10 cellular contexts compared by ENCODE assay signal in genomic region chr17:36149296-36149820, GRCh38. TPM values are rescaled to one million over a fixed set of nuclear protein-coding genes. Genes with fewer than 3 reads are reported as not detected.
DNase-seq lines count a peak whose midpoint lies in the region; ATAC-seq and TF ChIP-seq lines count a peak whose summit lies in the region.
"Had no signal": no experiment of that assay in that cellular context is flagged by ENCODE, and none has a peak within 500 bp of the region (broad histone marks: within the 10 kb centered on the region; RNA-seq: fewer than 3 reads in every experiment).

No MANE protein-coding gene starts in this region.

- H3K4me3 ChIP-seq in MG63 (peak overlapping the region; percentile 10; the same call in 1 of the 2 replicates), neural progenitor cell (no peak overlapping the region)

- no peak overlapping the region for H3K4me3 Mint-ChIP-seq in neural progenitor cell
- H3K4me3 Mint-ChIP-seq: memory B cell had no signal

- TF ChIP-seq CTCF in neural progenitor cell (IDR thresholded peaks at IDR 0.05), result no peak

- no peak overlapping the region for H3K27ac ChIP-seq in neural progenitor cell

- peaks cover 7% of the 10 kb centered on the region for H3K4me1 ChIP-seq in neural progenitor cell

- no peaks in the 10 kb centered on the region for H3F3A ChIP-seq in neural progenitor cell (ENCODE audit: low read depth)

- DNase-seq in G401 (ENCODE audit: low spot score), result peak; percentile 80
- DNase-seq in MG63, result peak; percentile 88
- DNase-seq in cerebellum (ENCODE audit: low spot score), result peak; percentile 56
- no peak for DNase-seq in neural progenitor cell (ENCODE audit: low spot score)
- DNase-seq in DMS114 treated with DMSO at 0.1 percent for 48 hours (lab: John Stamatoyannopoulos, UW; ENCODE audit: unreplicated experiment), result no peak
- no peak for DNase-seq in NCI-H1092 (lab: John Stamatoyannopoulos, UW)

- no peak overlapping the region for H3K9ac ChIP-seq in neural progenitor cell

- H3K27ac Mint-ChIP-seq in neural progenitor cell, result no peak overlapping the region
- H3K27ac Mint-ChIP-seq: activated naive CD4-positive, alpha-beta T cell treated with anti-CD3 and anti-CD28 coated beads, Interleukin-2, amount 50 U/mL, for 24 hours; memory B cell had no signal

- in situ Hi-C loops in G401 (cut with HindIII; ENCODE audit: low sequenced_read_pairs), result no loop called here

- no peaks in the 10 kb centered on the region for H3K36me3 Mint-ChIP-seq in neural progenitor cell
- H3K36me3 Mint-ChIP-seq: activated naive CD4-positive, alpha-beta T cell treated with anti-CD3 and anti-CD28 coated beads, Interleukin-2, amount 50 U/mL, for 24 hours; memory B cell had no signal

- H3K27me3 ChIP-seq in MG63 (peaks cover 10% of the 10 kb centered on the region), neural progenitor cell (peaks cover 26% of the 10 kb centered on the region)

- H2AFZ ChIP-seq in neural progenitor cell (replicated peaks), result peak overlapping the region; percentile 72

- H3K36me3 ChIP-seq in MG63, result no peaks in the 10 kb centered on the region
- H3K36me3 ChIP-seq in neural progenitor cell, result no peaks in the 10 kb centered on the region

- H3K4me2 ChIP-seq in neural progenitor cell, result no peak overlapping the region

- ATAC-seq in HG03139 (IDR thresholded peaks at IDR 0.05; ENCODE audit: unreplicated experiment), result no peak
- ATAC-seq in GM19452 (IDR thresholded peaks at IDR 0.05; ENCODE audit: unreplicated experiment), result no peak

- H3K4me1 Mint-ChIP-seq in neural progenitor cell, result peaks cover 6% of the 10 kb centered on the region

- no peaks in the 10 kb centered on the region for H4K20me1 ChIP-seq in neural progenitor cell (ENCODE audit: low read depth)

- no peaks in the 10 kb centered on the region for H3K79me2 ChIP-seq in neural progenitor cell (ENCODE audit: low read depth)

- peaks cover 7% of the 10 kb centered on the region for H3K27me3 Mint-ChIP-seq in neural progenitor cell (ENCODE audit: insufficient read depth, low read depth)

- H3K9me3 Mint-ChIP-seq in neural progenitor cell, result peaks cover 5% of the 10 kb centered on the region
- H3K9me3 Mint-ChIP-seq: activated naive CD4-positive, alpha-beta T cell treated with anti-CD3 and anti-CD28 coated beads, Interleukin-2, amount 50 U/mL, for 24 hours; memory B cell had no signal

- no peaks in the 10 kb centered on the region for H3K9me3 ChIP-seq in MG63
- H3K9me3 ChIP-seq in neural progenitor cell (ENCODE audit: low read depth), result no peaks in the 10 kb centered on the region

RNA-seq across cellular contexts. Expression of gene TBC1D3B, which starts 27.1 kb away (rescaled TPM):
- total RNA-seq in G401 (2014; rRNA removed; shearing (Covaris generic)), result not detected in 2 replicates
- total RNA-seq in MG63 (2014; rRNA removed; shearing (Covaris generic); ENCODE audit: low replicate concordance), result not detected in 2 replicates
- 3.3 TPM for total RNA-seq in cerebellum
- total RNA-seq in neural progenitor cell (ENCODE audit: low replicate concordance), result 3.3 TPM in 1 of 2 replicates, not detected in the other

RNA-seq across cellular contexts. Expression of gene CCL4, which starts 45.7 kb away (rescaled TPM):
- total RNA-seq in G401 (2014; rRNA removed; shearing (Covaris generic)), result not detected in 2 replicates
- not detected in 2 replicates for total RNA-seq in MG63 (2014; rRNA removed; shearing (Covaris generic); ENCODE audit: low replicate concordance)
- total RNA-seq in cerebellum, result 2.6 TPM
- total RNA-seq in neural progenitor cell (ENCODE audit: low replicate concordance), result not detected in 2 replicates

RNA-seq across cellular contexts. Expression of gene CCL3L1, which starts 47.2 kb away (rescaled TPM):
- not detected in 2 replicates for total RNA-seq in G401 (2014; rRNA removed; shearing (Covaris generic))
- not detected in 2 replicates for total RNA-seq in MG63 (2014; rRNA removed; shearing (Covaris generic); ENCODE audit: low replicate concordance)
- 2.8 TPM for total RNA-seq in cerebellum
- 1.2 and 2.9 TPM in 2 replicates for total RNA-seq in neural progenitor cell (ENCODE audit: low replicate concordance)

RNA-seq across cellular contexts. Expression of gene CCL3, which starts 59.4 kb away (rescaled TPM):
- total RNA-seq in G401 (2014; rRNA removed; shearing (Covaris generic)), result not detected in 2 replicates
- not detected in 2 replicates for total RNA-seq in MG63 (2014; rRNA removed; shearing (Covaris generic); ENCODE audit: low replicate concordance)
- total RNA-seq in cerebellum, result 4.9 TPM
- total RNA-seq in neural progenitor cell (ENCODE audit: low replicate concordance), result not detected in 2 replicates

Comparison
In these comparisons a context has a peak if more than half of its experiments do, and no peak if none do; other contexts are left out.
1. DNase-seq: peak in G401 (single experiment), MG63 (single experiment) and cerebellum (single experiment); none in neural progenitor cell (single experiment), DMS114 treated with DMSO at 0.1 percent for 48 hours (single experiment) and NCI-H1092 (single experiment).